In the genomic region with DNA sequence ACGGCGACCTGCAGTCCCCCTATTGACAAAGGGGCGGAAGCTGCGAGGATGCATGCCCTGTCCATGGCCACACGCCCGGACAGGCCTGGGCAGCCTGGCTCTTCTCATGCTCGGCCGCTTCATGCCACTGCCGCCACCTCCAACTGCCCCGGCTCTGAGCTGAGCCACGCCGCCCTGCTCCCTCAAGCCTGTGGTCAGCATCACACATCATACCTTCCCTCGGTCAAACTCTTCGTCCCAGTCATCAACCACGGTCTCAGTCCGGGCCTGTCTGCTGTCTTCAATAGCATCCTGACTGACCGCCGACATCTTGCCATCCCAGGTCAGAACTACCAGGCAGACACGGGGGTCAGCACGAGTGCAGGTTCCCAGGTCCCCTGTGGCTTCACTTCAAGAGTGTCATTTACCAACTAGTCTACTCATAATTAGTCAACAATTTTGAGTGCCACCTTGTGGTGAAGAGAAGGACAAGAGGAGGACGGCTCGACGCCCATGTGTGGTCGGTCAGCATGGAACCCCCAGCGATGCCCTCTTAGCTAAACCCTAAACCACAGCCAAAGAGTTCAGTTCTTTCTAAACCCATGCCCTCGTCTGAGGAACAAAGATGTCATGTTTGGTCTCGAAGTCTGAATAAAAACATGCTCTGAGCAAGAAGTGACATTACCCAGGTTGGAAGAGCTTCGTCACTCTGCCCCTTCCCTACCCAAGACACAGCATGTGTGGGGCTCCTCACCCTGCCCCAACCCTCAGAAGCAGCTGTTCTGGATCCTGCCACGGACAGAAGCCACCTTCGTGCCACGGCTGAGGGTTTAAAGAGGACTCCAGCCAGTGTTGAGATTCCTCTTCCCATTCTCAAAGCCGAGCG, we compare ENCODE assay signal across 8 cellular contexts. TPM values are rescaled to one million over a fixed set of nuclear protein-coding genes. Genes with fewer than 3 reads are reported as not detected.
DNase-seq lines count a peak whose midpoint lies in the region; ATAC-seq and TF ChIP-seq lines count a peak whose summit lies in the region.

No MANE protein-coding gene starts in this region.

- CTCF ChIA-PET in AG04449 (lab: Yijun Ruan, JAX), result interaction anchor here (0.6 to 2.7 kb wide), 11 partner anchors 8 to 383 kb away, joined by 3 to 21 read pairs (median 3); no protein-coding TSS in a partner anchor

- H3K4me1 Mint-ChIP-seq in T-helper 17 cell, result peaks cover 65% of the 10 kb centered on the region

- H3K4me3 Mint-ChIP-seq in T-helper 17 cell, result peak overlapping the region; percentile 86

- peak; percentile 42 for TF ChIP-seq CTCF in AG04449 (IDR thresholded peaks at IDR 0.05; ENCODE audit: insufficient read depth, low read length, missing control alignments)
- peak; percentile 54 for TF ChIP-seq CTCF in GM12864 (IDR thresholded peaks at IDR 0.05; ENCODE audit: low read depth, low read length, missing control alignments)
- TF ChIP-seq CTCF in fibroblast of pulmonary artery (IDR thresholded peaks at IDR 0.05; ENCODE audit: low read length, missing control alignments), result peak; percentile 44

- peaks cover 30% of the 10 kb centered on the region for H3K36me3 Mint-ChIP-seq in T-helper 17 cell (ENCODE audit: low read depth)

- H3K4me3 ChIP-seq in AG04449 (ENCODE audit: low read depth, low read length) (no peak overlapping the region), GM12864 (ENCODE audit: low read depth, low read length) (no peak overlapping the region), fibroblast of pulmonary artery (replicated peaks; ENCODE audit: low read depth, low read length) (no peak overlapping the region)

- no peak for DNase-seq in AG04449 (ENCODE audit: low read depth, low spot score)
- DNase-seq in GM12864 (ENCODE audit: low read depth), result no peak
- DNase-seq in T-helper 17 cell, result no peak
- DNase-seq in fibroblast of pulmonary artery (ENCODE audit: low read depth), result peak; percentile 50
- peak; percentile 14 for DNase-seq in renal cortical epithelial cell (ENCODE audit: low read depth)
- DNase-seq in hepatic stellate cell (ENCODE audit: low spot score), result no peak
- DNase-seq in NCI-H2029 (lab: John Stamatoyannopoulos, UW), result no peak

- POLR2A ChIA-PET in AG04449 (lab: Yijun Ruan, JAX), result no interaction called here

- ATAC-seq in T-helper 17 cell (peak; percentile 40), HG03159 (IDR thresholded peaks at IDR 0.05; ENCODE audit: unreplicated experiment) (no peak)

- no peaks in the 10 kb centered on the region for H3K9me3 ChIP-seq in T-helper 17 cell (ENCODE audit: control insufficient read depth, low read length, poor library complexity, severe bottlenecking)

- peak overlapping the region; percentile 99 for H3K27ac Mint-ChIP-seq in T-helper 17 cell

- H3K27me3 Mint-ChIP-seq in T-helper 17 cell, result no peaks in the 10 kb centered on the region

RNA-seq across cellular contexts. Expression of gene CYTH1, which starts 16.9 kb away (rescaled TPM):
- total RNA-seq in T-helper 17 cell, result 100 to 1,000 TPM; 462 to 497 TPM
- total RNA-seq in renal cortical epithelial cell, result 33.5 and 59.0 TPM in 2 replicates

RNA-seq across cellular contexts. Expression of gene USP36, which starts 41.7 kb away (rescaled TPM):
- 100 to 1,000 TPM; 418 to 474 TPM for total RNA-seq in T-helper 17 cell
- total RNA-seq in renal cortical epithelial cell, result 14.8 and 33.5 TPM in 2 replicates

Comparison
In these comparisons a context has a peak if more than half of its experiments do, and no peak if none do; other contexts are left out.
1. DNase-seq: peak in fibroblast of pulmonary artery (single experiment) and renal cortical epithelial cell (single experiment); none in AG04449 (single experiment), GM12864 (single experiment), T-helper 17 cell (0 of 3), hepatic stellate cell (single experiment) and NCI-H2029 (single experiment).
2. RNA of gene USP36, which starts 41.7 kb away (total RNA-seq): 418 to 474 TPM in T-helper 17 cell; 14.8 to 33.5 TPM in renal cortical epithelial cell; every median in the first group is over 10 times any median in the second.
3. Peak in every context shown above with its lines, with median percentiles within 50 percentile points of each other: CTCF ChIP-seq.